ENCODE assay signal across 8 cellular contexts in the genomic region with DNA sequence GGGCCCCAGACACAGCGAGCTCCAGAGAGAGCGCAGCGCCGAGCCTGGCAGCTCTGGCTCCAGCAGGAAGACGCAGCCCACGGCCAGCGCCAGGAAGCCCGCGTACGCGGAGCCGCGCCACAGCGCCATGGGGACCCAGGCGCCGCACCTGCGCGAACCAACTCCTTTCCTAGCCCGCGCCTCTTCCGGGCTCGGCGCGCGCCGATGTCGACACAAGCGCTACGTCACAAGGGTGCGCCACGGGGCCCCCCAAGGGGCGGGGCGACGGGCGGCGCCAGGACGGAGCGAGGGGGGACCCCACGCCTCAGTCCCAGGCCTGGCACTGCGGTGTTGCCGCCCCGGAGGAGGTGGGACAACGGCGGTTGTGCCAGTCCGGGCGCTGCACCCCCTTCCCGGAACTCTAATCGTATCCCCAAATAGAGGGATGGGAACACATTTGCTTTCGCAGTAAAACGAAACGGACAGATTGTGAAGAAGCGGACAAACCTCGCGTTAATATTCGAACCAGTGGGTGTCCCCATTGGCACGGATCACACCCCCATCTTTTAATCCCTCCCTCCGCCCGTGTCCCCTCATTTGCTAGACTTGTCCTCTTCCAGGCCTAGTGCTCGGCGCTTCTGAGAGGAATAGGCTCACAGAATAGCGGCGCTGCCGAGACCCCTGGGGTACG. TPM values are rescaled to one million over a fixed set of nuclear protein-coding genes. Genes with fewer than 3 reads are reported as not detected.
A peak's percentile ranks its signal among the peaks of the same experiment; 100 is the strongest.
DNase-seq lines count a peak whose midpoint lies in the region; ATAC-seq and TF ChIP-seq lines count a peak whose summit lies in the region.

Gene ADPGK, minus strand, starts transcription at position 196 of the 670 bp plus-strand sequence. Its CDS starts 67 bp downstream, at position 129.

- H3K36me3 ChIP-seq in mucosa of descending colon (ENCODE audit: low read depth) = no peaks in the 10 kb centered on the region

- intact Hi-C loops in mucosa of descending colon (cut with DNase I, micrococcal nuclease) = no loop called here

- DNase-seq in DMS153 (lab: John Stamatoyannopoulos, UW) (peak; percentile 52), OCI-M2 (lab: John Stamatoyannopoulos, UW; ENCODE audit: unreplicated experiment) (peak; percentile 68), activated T-cell treated with anti-CD3 and anti-CD28 coated beads for 4 hours (peak; percentile 96), epithelial cell of esophagus (ENCODE audit: low read depth) (peak; percentile 94), mucosa of descending colon (peak; percentile 92 to 97 (median 94))
- DNase-seq in stimulated activated CD8-positive, alpha-beta memory T cell treated with anti-CD3 and anti-CD28 coated beads, Interleukin-4, amount 100 ng/mL, for 1 hour (ENCODE audit: low read depth in 2 of 2, low spot score in 1 of 2) = peak; percentile 89 to 90

- peak; percentile 74 for ATAC-seq in GM21576 (IDR thresholded peaks at IDR 0.05; ENCODE audit: unreplicated experiment)
- ATAC-seq in mucosa of descending colon = peak; percentile 97

- TF ChIP-seq EP300 in Ishikawa (IDR thresholded peaks at IDR 0.05; ENCODE audit: borderline replicate concordance) = peak; percentile 31; the same call in 1 of the 2 replicates

- H3K9me3 ChIP-seq in mucosa of descending colon = no peaks in the 10 kb centered on the region

- TF ChIP-seq RAD21 in Ishikawa (IDR thresholded peaks at IDR 0.05; ENCODE audit: low read depth) = no peak

- H3K4me1 ChIP-seq in mucosa of descending colon (ENCODE audit: low read depth) = peaks cover 11% of the 10 kb centered on the region

- no peak for TF ChIP-seq CTCF in epithelial cell of esophagus (IDR thresholded peaks at IDR 0.05; ENCODE audit: insufficient read depth, low read depth, low read length, missing control alignments)
- TF ChIP-seq CTCF in mucosa of descending colon (IDR thresholded peaks at IDR 0.05) = no peak

- H3K4me3 ChIP-seq in epithelial cell of esophagus (ENCODE audit: low read length) (peak within 1 kb of the TSS; percentile 90), mucosa of descending colon (peak within 1 kb of the TSS; percentile 96)

TF ChIP-seq in Ishikawa, 13 proteins besides CTCF, POLR2A, EP300 and RAD21:
- TF ChIP-seq, protein P1, sequence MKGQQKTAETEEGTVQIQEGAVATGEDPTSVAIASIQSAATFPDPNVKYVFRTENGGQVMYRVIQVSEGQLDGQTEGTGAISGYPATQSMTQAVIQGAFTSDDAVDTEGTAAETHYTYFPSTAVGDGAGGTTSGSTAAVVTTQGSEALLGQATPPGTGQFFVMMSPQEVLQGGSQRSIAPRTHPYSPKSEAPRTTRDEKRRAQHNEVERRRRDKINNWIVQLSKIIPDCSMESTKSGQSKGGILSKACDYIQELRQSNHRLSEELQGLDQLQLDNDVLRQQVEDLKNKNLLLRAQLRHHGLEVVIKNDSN (IDR thresholded peaks at IDR 0.05) = no peak; the same call in 1 of the 2 replicates
- TF ChIP-seq NFIC (IDR thresholded peaks at IDR 0.05) = peak; percentile 55; the same call in 1 of the 2 replicates
- TF ChIP-seq, protein P2, sequence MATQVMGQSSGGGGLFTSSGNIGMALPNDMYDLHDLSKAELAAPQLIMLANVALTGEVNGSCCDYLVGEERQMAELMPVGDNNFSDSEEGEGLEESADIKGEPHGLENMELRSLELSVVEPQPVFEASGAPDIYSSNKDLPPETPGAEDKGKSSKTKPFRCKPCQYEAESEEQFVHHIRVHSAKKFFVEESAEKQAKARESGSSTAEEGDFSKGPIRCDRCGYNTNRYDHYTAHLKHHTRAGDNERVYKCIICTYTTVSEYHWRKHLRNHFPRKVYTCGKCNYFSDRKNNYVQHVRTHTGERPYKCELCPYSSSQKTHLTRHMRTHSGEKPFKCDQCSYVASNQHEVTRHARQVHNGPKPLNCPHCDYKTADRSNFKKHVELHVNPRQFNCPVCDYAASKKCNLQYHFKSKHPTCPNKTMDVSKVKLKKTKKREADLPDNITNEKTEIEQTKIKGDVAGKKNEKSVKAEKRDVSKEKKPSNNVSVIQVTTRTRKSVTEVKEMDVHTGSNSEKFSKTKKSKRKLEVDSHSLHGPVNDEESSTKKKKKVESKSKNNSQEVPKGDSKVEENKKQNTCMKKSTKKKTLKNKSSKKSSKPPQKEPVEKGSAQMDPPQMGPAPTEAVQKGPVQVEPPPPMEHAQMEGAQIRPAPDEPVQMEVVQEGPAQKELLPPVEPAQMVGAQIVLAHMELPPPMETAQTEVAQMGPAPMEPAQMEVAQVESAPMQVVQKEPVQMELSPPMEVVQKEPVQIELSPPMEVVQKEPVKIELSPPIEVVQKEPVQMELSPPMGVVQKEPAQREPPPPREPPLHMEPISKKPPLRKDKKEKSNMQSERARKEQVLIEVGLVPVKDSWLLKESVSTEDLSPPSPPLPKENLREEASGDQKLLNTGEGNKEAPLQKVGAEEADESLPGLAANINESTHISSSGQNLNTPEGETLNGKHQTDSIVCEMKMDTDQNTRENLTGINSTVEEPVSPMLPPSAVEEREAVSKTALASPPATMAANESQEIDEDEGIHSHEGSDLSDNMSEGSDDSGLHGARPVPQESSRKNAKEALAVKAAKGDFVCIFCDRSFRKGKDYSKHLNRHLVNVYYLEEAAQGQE (IDR thresholded peaks at IDR 0.05; ENCODE audit: low read depth) = no peak
- TF ChIP-seq CEBPB (IDR thresholded peaks at IDR 0.05) = peak; percentile 23; the same call in 1 of the 2 replicates
- peak; percentile 100 for TF ChIP-seq CREB1 (IDR thresholded peaks at IDR 0.05; ENCODE audit: low read depth)
- TF ChIP-seq TAF1 (IDR thresholded peaks at IDR 0.05; ENCODE audit: low read depth) = peak; percentile 94
- peak; percentile 87 for TF ChIP-seq ZBTB7A (IDR thresholded peaks at IDR 0.05; ENCODE audit: low read depth)
- TF ChIP-seq MAX (IDR thresholded peaks at IDR 0.05) = peak; percentile 73
- 0 out of 2 replicates have a peak, but pooled peaks have one; percentile 27 for TF ChIP-seq EGR1 (IDR thresholded peaks at IDR 0.05)
- peak; percentile 73 for TF ChIP-seq YY1 (IDR thresholded peaks at IDR 0.05; ENCODE audit: low read depth)
- peak; percentile 80 for TF ChIP-seq TCF12 (IDR thresholded peaks at IDR 0.05; ENCODE audit: low read depth)
- TF ChIP-seq TEAD4 (IDR thresholded peaks at IDR 0.05) = 0 out of 2 replicates have a peak, but pooled peaks have one; percentile 25
- TF ChIP-seq FOXM1 (IDR thresholded peaks at IDR 0.05; ENCODE audit: borderline replicate concordance, low read depth) = no peak

RNA-seq across cellular contexts. Expression of gene ADPGK, which starts in this region (rescaled TPM):
- 10 to 100 TPM; 34.9 to 36.4 (median 35.9) TPM for total RNA-seq in mucosa of descending colon

Comparison
In these comparisons a context has a peak if more than half of its experiments do, and no peak if none do; other contexts are left out.
1. Peak in every context shown above with its lines: DNase-seq, ATAC-seq and H3K4me3 ChIP-seq.